In genomic region chr11:117870176-117870952, GRCh38 we compare ENCODE assay signal across 11 cellular contexts. TPM values are rescaled to one million over a fixed set of nuclear protein-coding genes. Genes with fewer than 3 reads are reported as not detected.
DNase-seq lines count a peak whose midpoint lies in the region; ATAC-seq and TF ChIP-seq lines count a peak whose summit lies in the region.
"Had no signal": no experiment of that assay in that cellular context is flagged by ENCODE, and none has a peak within 500 bp of the region (broad histone marks: within the 10 kb centered on the region; RNA-seq: fewer than 3 reads in every experiment).

No MANE protein-coding gene starts in this region.

- H3K9me3 ChIP-seq in upper lobe of right lung: no peaks in the 10 kb centered on the region
- no peaks in the 10 kb centered on the region for H3K9me3 ChIP-seq in psoas muscle
- H3K9me3 ChIP-seq: tibial artery had no signal

- DNase-seq in NCI-H2227 (lab: John Stamatoyannopoulos, UW; ENCODE audit: unreplicated experiment) (peak; percentile 22), NCI-H2227 treated with DMSO at 0.1 percent for 48 hours (lab: John Stamatoyannopoulos, UW) (no peak), NCI-H446 (lab: John Stamatoyannopoulos, UW) (peak; percentile 35 to 84), substantia nigra (lab: John Stamatoyannopoulos, UW) (peak in 36 of 49 donors; percentile 11 to 79 (median 48)), upper lobe of right lung (no peak), psoas muscle (no peak)
- DNase-seq: naive B cell, tibial artery had no signal

- TF ChIP-seq CTCF in upper lobe of right lung (IDR thresholded peaks at IDR 0.05): no peak
- no peak for TF ChIP-seq CTCF in psoas muscle (IDR thresholded peaks at IDR 0.05)

- no peak overlapping the region for H3K4me3 ChIP-seq in upper lobe of right lung
- H3K4me3 ChIP-seq in psoas muscle: no peak overlapping the region
- H3K4me3 ChIP-seq: tibial artery had no signal

- peaks cover 24% of the 10 kb centered on the region for H3K4me1 ChIP-seq in upper lobe of right lung
- H3K4me1 ChIP-seq in psoas muscle: no peaks in the 10 kb centered on the region

- H3K27me3 ChIP-seq in layer of hippocampus (ENCODE audit: control insufficient read depth, insufficient read depth, low read length) (peaks cover 2% of the 10 kb centered on the region), upper lobe of right lung (peaks cover 16% of the 10 kb centered on the region), psoas muscle (ENCODE audit: insufficient read depth in 3 of 3, low read length in 2 of 3) (peaks cover 0 to 50% (median 16%) of the 10 kb centered on the region in 3 donors)

- WGBS in psoas muscle, 3 donors: 60 to 67% (median 62%) methylated on average over 6 of the region's 6 CpGs

- intact Hi-C loops in upper lobe of right lung (cut with DNase I): no loop called here
- intact Hi-C loops in psoas muscle (cut with DNase I): no loop called here

- no peaks in the 10 kb centered on the region for H3K36me3 ChIP-seq in upper lobe of right lung
- no peaks in the 10 kb centered on the region for H3K36me3 ChIP-seq in psoas muscle (ENCODE audit: insufficient read depth in 1 of 2, low read depth in 1 of 2)
- H3K36me3 ChIP-seq: tibial artery had no signal

- ATAC-seq in HG03469 (IDR thresholded peaks at IDR 0.05; ENCODE audit: unreplicated experiment) (no peak), upper lobe of right lung (no peak), psoas muscle (no peak)

- H3K27ac ChIP-seq in layer of hippocampus (ENCODE audit: low read depth, low read length): peak overlapping the region; percentile 75
- H3K27ac ChIP-seq in substantia nigra (ENCODE audit: low read depth, low read length, poor library complexity, severe bottlenecking): peak overlapping the region; percentile 47
- H3K27ac ChIP-seq in upper lobe of right lung: no peak overlapping the region
- H3K27ac ChIP-seq in psoas muscle: no peak overlapping the region
- H3K27ac ChIP-seq: tibial artery had no signal

RNA-seq across cellular contexts. Expression of gene FXYD6, which starts 6.1 kb away (rescaled TPM):
- total RNA-seq in upper lobe of right lung (59.0 TPM), psoas muscle (10 to 100 TPM; 10.8 to 27.9 (median 11.5) TPM)
- polyA plus RNA-seq in psoas muscle: 10 to 100 TPM; 14.0 to 17.5 (median 14.8) TPM
- total RNA-seq: T-helper 2 cell treated with Interferon-gamma antibody and Interleukin-4, amounts not matched to agents 100 ng/mL and 5 ng/mL, for 36 hours had no signal

RNA-seq across cellular contexts. Expression of gene FXYD2, which starts 45.8 kb away (rescaled TPM):
- total RNA-seq in upper lobe of right lung (3.6 TPM), psoas muscle (under 1 TPM in 2 of 4 donors, not detected in 2; 0.42 to 0.69 TPM)
- polyA plus RNA-seq in psoas muscle: under 1 TPM; 0.17 to 0.49 (median 0.24) TPM

RNA-seq across cellular contexts. Expression of gene TMPRSS13, which starts 58.8 kb away (rescaled TPM):
- 9.9 TPM for total RNA-seq in upper lobe of right lung
- total RNA-seq in psoas muscle: not detected
- polyA plus RNA-seq in psoas muscle: not detected

Comparison
In these comparisons a context has a peak if more than half of its experiments do, and no peak if none do; other contexts are left out.
1. DNase-seq: peak in NCI-H2227 (single experiment), NCI-H446 (2 of 2) and substantia nigra (36 of 49); none in NCI-H2227 treated with DMSO at 0.1 percent for 48 hours (single experiment), upper lobe of right lung (single experiment) and psoas muscle (0 of 2).
2. H3K27ac ChIP-seq: peak in layer of hippocampus (single experiment) and substantia nigra (single experiment); none in upper lobe of right lung (single experiment) and psoas muscle (single experiment).
3. RNA of gene TMPRSS13, which starts 58.8 kb away (total RNA-seq): 9.9 TPM in upper lobe of right lung (single experiment); not detected in psoas muscle; every median in the first group is over 10 times any median in the second.